1 cellular context compared by ENCODE assay signal in genomic region chr11:35007277-35007676, GRCh38.
TF ChIP-seq lines count a peak whose summit lies in the region.

No MANE protein-coding gene starts in this region.

TF ChIP-seq in GM12878, 131 proteins besides CTCF, POLR2A, EP300 and RAD21 (continued from another document):
- TF ChIP-seq CEBPZ (IDR thresholded peaks at IDR 0.05; ENCODE audit: low read depth, low read length) (no peak), BHLHE40 (IDR thresholded peaks at IDR 0.05; ENCODE audit: borderline replicate concordance in 1 of 2, low read depth in 2 of 2, low read length in 1 of 2) (peak; percentile 42 to 66; a peak in 2 of 4 replicates), EED (IDR thresholded peaks at IDR 0.05; ENCODE audit: low read depth) (no peak), MAX (IDR thresholded peaks at IDR 0.05; ENCODE audit: low read depth, low read length) (no peak), JUND (IDR thresholded peaks at IDR 0.05; ENCODE audit: low read depth, low read length) (peak; percentile 69; the same call in 1 of the 2 replicates), NR2C1 (IDR thresholded peaks at IDR 0.05) (no peak), IRF4 (IDR thresholded peaks at IDR 0.05; ENCODE audit: low read depth, low read length) (peak; percentile 84), YY1 (IDR thresholded peaks at IDR 0.05; ENCODE audit: low read depth, low read length) (no peak), CBFB (IDR thresholded peaks at IDR 0.05; ENCODE audit: low read depth) (no peak), ZNF274 (IDR thresholded peaks at IDR 0.05; ENCODE audit: insufficient read depth, insufficient read length) (no peak), BCL3 (IDR thresholded peaks at IDR 0.05; ENCODE audit: borderline replicate concordance, insufficient read depth, low read depth, low read length, poor library complexity, severe bottlenecking) (peak; percentile 51), MTA2 (IDR thresholded peaks at IDR 0.05; ENCODE audit: low read depth) (peak; percentile 11), ZBTB40 (IDR thresholded peaks at IDR 0.05; ENCODE audit: borderline replicate concordance) (peak; percentile 62; the same call in 1 of the 2 replicates), HCFC1 (IDR thresholded peaks at IDR 0.05; ENCODE audit: low read length) (no peak), NR2F1 (conservative IDR thresholded peaks at IDR 0.05) (peak; percentile 27; the same call in 1 of the 2 replicates), ZNF217 (IDR thresholded peaks at IDR 0.05) (peak; percentile 93), CREB1 (IDR thresholded peaks at IDR 0.05; ENCODE audit: low read depth) (0 out of 2 replicates have a peak, but pooled peaks have one; percentile 17), CHD4 (IDR thresholded peaks at IDR 0.05) (no peak), SRF (IDR thresholded peaks at IDR 0.05; ENCODE audit: low read depth in 2 of 2, low read length in 2 of 2) (no peak), KAT2A (conservative IDR thresholded peaks at IDR 0.05; ENCODE audit: control insufficient read depth, low read depth, low read length) (no peak)
